Comparison of ENCODE assay signal across 27 cellular contexts in genomic region chr14:90730367-90730766, GRCh38.
"Had no signal": no experiment of that assay in that cellular context is flagged by ENCODE, and none has a peak within 500 bp of the region (broad histone marks: within the 10 kb centered on the region; RNA-seq: fewer than 3 reads in every experiment).

No MANE protein-coding gene starts in this region.

- H3K27me3 Mint-ChIP-seq: activated naive CD8-positive, alpha-beta T cell treated with anti-CD3 and anti-CD28 coated beads, Interleukin-2, amount 50 U/mL, for 24 hours had no signal

- H3K27ac Mint-ChIP-seq: activated B cell treated with CpG ODN at 0.5 μM for 24 hours; activated CD4-positive, alpha-beta T cell treated with anti-CD3 and anti-CD28 coated beads, Interleukin-2, amount 10 ng/mL, durations not matched to agents 24 days and 14 days; activated CD8-positive, alpha-beta memory T cell treated with anti-CD3 and anti-CD28 coated beads, Interleukin-2, amount 10 ng/mL, durations not matched to agents 7 days and 5 days; activated naive CD4-positive, alpha-beta T cell treated with anti-CD3 and anti-CD28 coated beads, Interleukin-2, amount 50 U/mL, for 72 hours; activated naive CD8-positive, alpha-beta T cell treated with anti-CD3 and anti-CD28 coated beads, Interleukin-2, amount 50 U/mL, for 24 hours; T-cell had no signal

- DNase-seq: activated B cell treated with CpG ODN at 0.5 μM for 24 hours; activated CD4-positive, alpha-beta T cell treated with anti-CD3 and anti-CD28 coated beads for 1 hour; activated CD4-positive, alpha-beta T cell treated with anti-CD3 and anti-CD28 coated beads, Interleukin-2, amount 10 ng/mL, durations not matched to agents 24 days and 14 days; activated CD4-positive, alpha-beta T cell treated with anti-CD3 and anti-CD28 coated beads, Interleukin-2, amount 50 U/mL, for 48 hours; activated CD8-positive, alpha-beta memory T cell treated with anti-CD3 and anti-CD28 coated beads, Interleukin-2, amount 10 ng/mL, durations not matched to agents 7 days and 5 days; activated effector memory CD4-positive, alpha-beta T cell treated with anti-CD3 and anti-CD28 coated beads, Interleukin-2, amount 50 U/mL, for 16 hours; activated naive CD4-positive, alpha-beta T cell treated with Interleukin-2 at 50 U/mL for 16 hours; activated naive CD8-positive, alpha-beta T cell treated with anti-CD3 and anti-CD28 coated beads, Interleukin-2, amount 50 U/mL, for 24 hours; activated T-cell treated with anti-CD3 and anti-CD28 coated beads, Interleukin-2, amount 50 U/mL, for 4 hours; amygdala; Karpas-422; MM.1S; NCI-H1105; NCI-H1436; NCI-H1694 treated with DMSO at 0.1 percent for 48 hours; NCI-H2029 treated with DMSO at 0.1 percent for 48 hours; NCI-H345; NCI-H510A; NCI-H526 treated with DMSO at 0.1 percent for 48 hours; NCI-H82; RPMI8226; T-cell; T-helper 2 cell; T1000 had no signal

- H3K4me1 Mint-ChIP-seq: activated B cell treated with CpG ODN at 0.5 μM for 24 hours; activated CD4-positive, alpha-beta T cell treated with anti-CD3 and anti-CD28 coated beads, Interleukin-2, amount 10 ng/mL, durations not matched to agents 24 days and 14 days; activated CD8-positive, alpha-beta memory T cell treated with anti-CD3 and anti-CD28 coated beads, Interleukin-2, amount 10 ng/mL, durations not matched to agents 7 days and 5 days; activated naive CD8-positive, alpha-beta T cell treated with anti-CD3 and anti-CD28 coated beads, Interleukin-2, amount 50 U/mL, for 24 hours; T-cell had no signal

- H3K4me3 Mint-ChIP-seq: activated B cell treated with CpG ODN at 0.5 μM for 24 hours; activated CD4-positive, alpha-beta T cell treated with anti-CD3 and anti-CD28 coated beads, Interleukin-2, amount 10 ng/mL, durations not matched to agents 24 days and 14 days; activated CD8-positive, alpha-beta memory T cell treated with anti-CD3 and anti-CD28 coated beads, Interleukin-2, amount 10 ng/mL, durations not matched to agents 7 days and 5 days; activated naive CD8-positive, alpha-beta T cell treated with anti-CD3 and anti-CD28 coated beads, Interleukin-2, amount 50 U/mL, for 24 hours; activated T-cell treated with anti-CD3 and anti-CD28 coated beads, Interleukin-2, amount 50 U/mL, for 4 hours; T-cell had no signal

- H3K36me3 Mint-ChIP-seq: activated CD8-positive, alpha-beta memory T cell treated with anti-CD3 and anti-CD28 coated beads, Interleukin-2, amount 10 ng/mL, durations not matched to agents 7 days and 5 days; activated naive CD4-positive, alpha-beta T cell treated with anti-CD3 and anti-CD28 coated beads, Interleukin-2, amount 50 U/mL, for 72 hours; T-cell had no signal

- H3K9me3 Mint-ChIP-seq: activated B cell treated with CpG ODN at 0.5 μM for 24 hours; activated CD4-positive, alpha-beta T cell treated with anti-CD3 and anti-CD28 coated beads, Interleukin-2, amount 10 ng/mL, durations not matched to agents 24 days and 14 days; activated naive CD4-positive, alpha-beta T cell treated with anti-CD3 and anti-CD28 coated beads, Interleukin-2, amount 50 U/mL, for 72 hours; activated naive CD8-positive, alpha-beta T cell treated with anti-CD3 and anti-CD28 coated beads, Interleukin-2, amount 50 U/mL, for 24 hours; activated T-cell treated with anti-CD3 and anti-CD28 coated beads, Interleukin-2, amount 50 U/mL, for 4 hours; T-cell had no signal

- ATAC-seq: activated CD8-positive, alpha-beta memory T cell treated with anti-CD3 and anti-CD28 coated beads, Interleukin-2, amount 10 ng/mL, durations not matched to agents 7 days and 5 days; activated naive CD4-positive, alpha-beta T cell treated with anti-CD3 and anti-CD28 coated beads, Interleukin-2, amount 50 U/mL, for 72 hours; activated naive CD8-positive, alpha-beta T cell treated with anti-CD3 and anti-CD28 coated beads, Interleukin-2, amount 50 U/mL, for 24 hours; activated T-cell treated with anti-CD3 and anti-CD28 coated beads, Interleukin-2, amount 50 U/mL, for 4 hours; Panc1; Right ventricle myocardium inferior; T-cell had no signal
